21 cellular contexts compared by ENCODE assay signal in genomic region chr5:123211084-123211483, GRCh38.
DNase-seq lines count a peak whose midpoint lies in the region; ATAC-seq, FAIRE-seq and TF ChIP-seq lines count a peak whose summit lies in the region.
"Had no signal": no experiment of that assay in that cellular context is flagged by ENCODE, and none has a peak within 500 bp of the region (broad histone marks: within the 10 kb centered on the region; RNA-seq: fewer than 3 reads in every experiment).

No MANE protein-coding gene starts in this region.

- H3K36me3 ChIP-seq in IMR-90 (ENCODE audit: control insufficient read depth, insufficient read depth, low read length) (no peaks in the 10 kb centered on the region), H1 (ENCODE audit: control insufficient read depth in 2 of 4, insufficient read depth in 4 of 4, low read length in 3 of 4) (no peaks in the 10 kb centered on the region)
- H3K36me3 ChIP-seq: BE2C; BLaER1 treated with 17β-estradiol and CSF1 and Interleukin-3, amounts not matched to agents 10 nM and 100 nM had no signal

- in situ Hi-C loops in IMR-90 (cut with MboI; ENCODE audit: low sequenced_read_pairs): no loop called here

- H3K4me1 ChIP-seq in IMR-90 (ENCODE audit: control insufficient read depth, insufficient read depth, low read length) (peaks cover 14% of the 10 kb centered on the region), H1 (replicated peaks in 1 of 4; ENCODE audit: control insufficient read depth in 3 of 4, insufficient read depth in 4 of 4, low read length in 3 of 4) (peaks cover 0 to 6% (median 2%) of the 10 kb centered on the region in 4 experiments; a peak in 1 of 7 replicates)
- H3K4me1 ChIP-seq: BE2C had no signal

- H3K4me2 ChIP-seq in IMR-90 (ENCODE audit: low read depth, low read length) (no peak overlapping the region), H1 (ENCODE audit: insufficient read depth in 1 of 2, low read depth in 2 of 2, low read length in 2 of 2) (no peak overlapping the region)
- H3K4me2 ChIP-seq: BLaER1 treated with 17β-estradiol and CSF1 and Interleukin-3, amounts not matched to agents 10 nM and 100 nM had no signal

- H4K8ac ChIP-seq in IMR-90 (ENCODE audit: low read depth in 2 of 2, low read length in 2 of 2): no peak overlapping the region
- no peak overlapping the region for H4K8ac ChIP-seq in H1 (ENCODE audit: extremely low read depth, insufficient read depth, low read length)

- H2BK15ac ChIP-seq in IMR-90 (ENCODE audit: low read depth, low read length) (no peak overlapping the region), H1 (ENCODE audit: low read length) (no peak overlapping the region)

- H4K20me1 ChIP-seq in IMR-90 (ENCODE audit: insufficient read depth, low read length) (no peaks in the 10 kb centered on the region), H1 (replicated peaks in 1 of 2; ENCODE audit: control insufficient read depth in 1 of 2, insufficient read depth in 2 of 2, low read length in 2 of 2) (no peaks in the 10 kb centered on the region)
- H4K20me1 ChIP-seq: BLaER1 treated with 17β-estradiol and CSF1 and Interleukin-3, amounts not matched to agents 10 nM and 100 nM had no signal

- H3K18ac ChIP-seq in IMR-90 (ENCODE audit: low read depth, low read length): no peak overlapping the region
- H3K18ac ChIP-seq in H1 (ENCODE audit: extremely low read depth, low read length): no peak overlapping the region

- H2BK5ac ChIP-seq in IMR-90 (ENCODE audit: low read depth, low read length, poor library complexity, severe bottlenecking): no peak overlapping the region
- H2BK5ac ChIP-seq in H1 (ENCODE audit: low read depth, low read length): no peak overlapping the region

- no peaks in the 10 kb centered on the region for H3K79me2 ChIP-seq in H1 (ENCODE audit: control insufficient read depth in 1 of 2, insufficient read depth in 2 of 2, low read length in 2 of 2)

- ATAC-seq in IMR-90 (ENCODE audit: low read depth) (no peak), GM18868 (IDR thresholded peaks at IDR 0.05; ENCODE audit: unreplicated experiment) (no peak)
- ATAC-seq: GM12878 had no signal

- H3K9ac ChIP-seq in IMR-90 (ENCODE audit: low read depth, low read length) (no peak overlapping the region), H1 (replicated peaks in 1 of 4; ENCODE audit: extremely low read depth in 1 of 4, low read depth in 3 of 4, low read length in 3 of 4) (no peak overlapping the region)
- H3K9ac ChIP-seq: BLaER1 treated with 17β-estradiol and CSF1 and Interleukin-3, amounts not matched to agents 10 nM and 100 nM had no signal

- H2BK120ac ChIP-seq in IMR-90 (ENCODE audit: low read depth, low read length): no peak overlapping the region
- H2BK120ac ChIP-seq in H1 (replicated peaks; ENCODE audit: low read depth, low read length): no peak overlapping the region

- no peaks in the 10 kb centered on the region for H3K23me2 ChIP-seq in H1 (ENCODE audit: low read depth, low read length)

- H4K5ac ChIP-seq in IMR-90 (ENCODE audit: low read depth, low read length) (no peak overlapping the region), H1 (ENCODE audit: insufficient read length, low read depth, low read length) (no peak overlapping the region)

- H2AFZ ChIP-seq in IMR-90 (replicated peaks; ENCODE audit: low read length, poor library complexity) (no peak overlapping the region), H1 (ENCODE audit: low read length) (no peak overlapping the region)

- H3K79me1 ChIP-seq in IMR-90 (ENCODE audit: low read depth in 1 of 2, low read length in 2 of 2) (no peaks in the 10 kb centered on the region), H1 (ENCODE audit: low read depth, low read length) (no peaks in the 10 kb centered on the region)

- TF ChIP-seq CTCF in Calu3 (IDR thresholded peaks at IDR 0.05; ENCODE audit: unreplicated experiment): no peak
- TF ChIP-seq CTCF in IMR-90 (conservative IDR thresholded peaks at IDR 0.05; ENCODE audit: low read depth, low read length): no peak
- TF ChIP-seq CTCF in H1 (IDR thresholded peaks at IDR 0.05; ENCODE audit: control extremely low read depth in 1 of 3, insufficient read depth in 1 of 3, low read depth in 1 of 3, low read length in 3 of 3): no peak
- TF ChIP-seq CTCF in GM20000 (IDR thresholded peaks at IDR 0.05; ENCODE audit: extremely low read depth, missing control alignments): no peak

- POLR2A ChIA-PET in IMR-90 (lab: Charles Lee; ENCODE audit: unreplicated experiment) (no interaction called here), H1 (lab: Charles Lee; ENCODE audit: partially characterized antibody) (no interaction called here)

- peaks cover 41% of the 10 kb centered on the region for H3K4me1 Mint-ChIP-seq in Calu3 (ENCODE audit: low read depth, unreplicated experiment)
- H3K4me1 Mint-ChIP-seq: CD14-positive monocyte; CD4-positive, alpha-beta memory T cell had no signal

- H2BK20ac ChIP-seq in IMR-90 (ENCODE audit: low read depth, low read length) (no peak overlapping the region), H1 (ENCODE audit: low read length) (no peak overlapping the region)

- TF ChIP-seq POLR2A in IMR-90 (IDR thresholded peaks at IDR 0.05; ENCODE audit: low read depth, low read length) (no peak), H1 (IDR thresholded peaks at IDR 0.05; ENCODE audit: control extremely low read depth in 1 of 2, low read depth in 2 of 2, low read length in 2 of 2) (no peak)

- H3K36me3 Mint-ChIP-seq in Calu3 (ENCODE audit: insufficient read depth, unreplicated experiment): no peaks in the 10 kb centered on the region
- H3K36me3 Mint-ChIP-seq: CD14-positive monocyte; CD4-positive, alpha-beta memory T cell had no signal

- no peak for FAIRE-seq in H1 (lab: Jason Lieb, UNC)
- FAIRE-seq: GM12878 had no signal

- peaks cover 3% of the 10 kb centered on the region; the same call in 1 of the 2 replicates for H3K9me1 ChIP-seq in IMR-90 (ENCODE audit: insufficient read depth, low read length)

- no peak overlapping the region for H3K14ac ChIP-seq in IMR-90 (replicated peaks; ENCODE audit: low read depth, low read length)
- H3K14ac ChIP-seq in H1 (ENCODE audit: insufficient read length): no peak overlapping the region

- H3K23ac ChIP-seq in IMR-90 (ENCODE audit: low read depth, low read length) (no peak overlapping the region), H1 (ENCODE audit: insufficient read length) (no peak overlapping the region)

- no peaks in the 10 kb centered on the region for H3K27me3 Mint-ChIP-seq in Calu3 (ENCODE audit: unreplicated experiment)

- H4K91ac ChIP-seq in IMR-90 (ENCODE audit: insufficient read depth, low read depth, low read length) (no peak overlapping the region), H1 (replicated peaks; ENCODE audit: insufficient read length, low read length) (no peak overlapping the region)

- H3K4me3 ChIP-seq in IMR-90 (ENCODE audit: insufficient read depth, low read depth, low read length) (no peak overlapping the region), H1 (ENCODE audit: extremely low read depth in 1 of 4, insufficient read depth in 2 of 4, low read depth in 3 of 4, low read length in 4 of 4) (no peak overlapping the region)
- H3K4me3 ChIP-seq: BLaER1 treated with 17β-estradiol and CSF1 and Interleukin-3, amounts not matched to agents 10 nM and 100 nM; GM12878 had no signal

- CTCF ChIA-PET in Calu3 (lab: Charles Lee): no interaction called here
- CTCF ChIA-PET in IMR-90 (lab: Yijun Ruan, JAX): no interaction called here
- CTCF ChIA-PET in H1 (lab: Charles Lee; ENCODE audit: partially characterized antibody): no interaction called here

- no peak for TF ChIP-seq EP300 in H1 (IDR thresholded peaks at IDR 0.05; ENCODE audit: borderline replicate concordance in 1 of 2, low read depth in 2 of 2, low read length in 2 of 2)

- WGBS in IMR-90 (ENCODE audit: extremely low coverage in 2 of 2, insufficient read length in 1 of 2), 2 experiments: no CpG with 5 or more reads among the region's 1 CpG
- WGBS in H1 (ENCODE audit: extremely low coverage in 1 of 2, insufficient coverage in 1 of 2, insufficient read length in 1 of 2, insufficient replicate concordance in 2 of 2, low coverage in 1 of 2, low lambda C conversion rate in 2 of 2, missing lambda C conversion rate in 1 of 2), 2 experiments: 100% methylated on average over 1 of the region's 1 CpG; no CpG with 5 or more reads in 1 of the 2 experiments

- peak overlapping the region; percentile 85 for H3K27ac Mint-ChIP-seq in Calu3 (ENCODE audit: unreplicated experiment)
- H3K27ac Mint-ChIP-seq: CD14-positive monocyte had no signal

- intact Hi-C loops in Calu3 (cut with micrococcal nuclease; ENCODE audit: unreplicated experiment): loop anchor here (10.0 kb wide), 1 partner anchor 176 kb away; the partner anchor contains the start of gene PPIC
- intact Hi-C loops in IMR-90 (cut with micrococcal nuclease): no loop called here

- H2AK9ac ChIP-seq in IMR-90 (replicated peaks; ENCODE audit: low read depth, low read length, poor library complexity): no peak overlapping the region

- no peak overlapping the region for H3K56ac ChIP-seq in IMR-90 (ENCODE audit: extremely low read depth, insufficient read depth, low read length)
- no peak overlapping the region for H3K56ac ChIP-seq in H1 (replicated peaks; ENCODE audit: insufficient read length, low read depth, low read length)

- H3K9me3 Mint-ChIP-seq in Calu3 (ENCODE audit: low read depth, unreplicated experiment): no peaks in the 10 kb centered on the region
- H3K9me3 Mint-ChIP-seq: CD4-positive, alpha-beta memory T cell had no signal

- H3K27ac ChIP-seq in IMR-90 (ENCODE audit: insufficient read depth, low read length) (no peak overlapping the region), H1 (ENCODE audit: low read depth, low read length) (no peak overlapping the region)
- H3K27ac ChIP-seq: BLaER1 treated with 17β-estradiol and CSF1 and Interleukin-3, amounts not matched to agents 10 nM and 100 nM had no signal

- H3K4me3 Mint-ChIP-seq in Calu3 (ENCODE audit: low read depth, unreplicated experiment): no peak overlapping the region
- H3K4me3 Mint-ChIP-seq: CD14-positive monocyte; CD4-positive, alpha-beta memory T cell had no signal

- no peak overlapping the region for H3K4ac ChIP-seq in IMR-90 (ENCODE audit: low read depth, low read length)
- H3K4ac ChIP-seq in H1 (replicated peaks; ENCODE audit: insufficient read length, low read depth, low read length): no peak overlapping the region

- no peak overlapping the region for H2AK5ac ChIP-seq in IMR-90 (ENCODE audit: low read depth, low read length)
- H2AK5ac ChIP-seq in H1 (ENCODE audit: low read depth, low read length): no peak overlapping the region

- BruUV-seq in Calu3 (replicated peaks; lab: Mats Ljungman, UMichigan) (no TSS peak), IMR-90 (replicated peaks; lab: Mats Ljungman, UMichigan) (no TSS peak)

- H3K27me3 ChIP-seq in IMR-90 (ENCODE audit: control insufficient read depth, insufficient read depth, low read length) (no peaks in the 10 kb centered on the region), H1 (replicated peaks in 1 of 4; ENCODE audit: control insufficient read depth in 3 of 4, extremely low read depth in 1 of 4, insufficient read depth in 3 of 4, low read length in 3 of 4) (no peaks in the 10 kb centered on the region)
- H3K27me3 ChIP-seq: BE2C; BLaER1 treated with 17β-estradiol and CSF1 and Interleukin-3, amounts not matched to agents 10 nM and 100 nM had no signal

- dilution Hi-C loops in IMR-90 (cut with HindIII; ENCODE audit: low sequenced_read_pairs, unreplicated experiment): no loop called here

- no peak overlapping the region for H2BK12ac ChIP-seq in H1 (ENCODE audit: low read depth, low read length)

- H3K9me3 ChIP-seq in IMR-90 (ENCODE audit: control insufficient read depth, insufficient read depth, low read length) (no peaks in the 10 kb centered on the region), H1 (ENCODE audit: insufficient read depth in 2 of 2, low read depth in 1 of 2, low read length in 1 of 2) (no peaks in the 10 kb centered on the region)
- H3K9me3 ChIP-seq: BE2C; BLaER1 treated with 17β-estradiol and CSF1 and Interleukin-3, amounts not matched to agents 10 nM and 100 nM had no signal

- DNase-seq in Calu3 (no peak), IMR-90 (no peak), H1 (ENCODE audit: low read depth in 1 of 2, low spot score in 2 of 2) (no peak), GM20000 (ENCODE audit: low spot score) (no peak), cortex of kidney (lab: John Stamatoyannopoulos, UW) (no peak)
- DNase-seq: ACHN; AML-193; BE2C; CD4-positive, alpha-beta memory T cell; COR-L47; DMS 273 treated with DMSO at 0.1 percent for 48 hours; DMS79; EL; GDM1; GOT3; H7; HCEC 1CT had no signal

- TF ChIP-seq RAD21 in IMR-90 (IDR thresholded peaks at IDR 0.05; ENCODE audit: low read length) (no peak), H1 (IDR thresholded peaks at IDR 0.05 in 1 of 2, conservative IDR thresholded peaks at IDR 0.05 in 1 of 2; ENCODE audit: low read depth in 2 of 2, low read length in 2 of 2) (no peak)
